8 cellular contexts compared by ENCODE assay signal in the genomic region with DNA sequence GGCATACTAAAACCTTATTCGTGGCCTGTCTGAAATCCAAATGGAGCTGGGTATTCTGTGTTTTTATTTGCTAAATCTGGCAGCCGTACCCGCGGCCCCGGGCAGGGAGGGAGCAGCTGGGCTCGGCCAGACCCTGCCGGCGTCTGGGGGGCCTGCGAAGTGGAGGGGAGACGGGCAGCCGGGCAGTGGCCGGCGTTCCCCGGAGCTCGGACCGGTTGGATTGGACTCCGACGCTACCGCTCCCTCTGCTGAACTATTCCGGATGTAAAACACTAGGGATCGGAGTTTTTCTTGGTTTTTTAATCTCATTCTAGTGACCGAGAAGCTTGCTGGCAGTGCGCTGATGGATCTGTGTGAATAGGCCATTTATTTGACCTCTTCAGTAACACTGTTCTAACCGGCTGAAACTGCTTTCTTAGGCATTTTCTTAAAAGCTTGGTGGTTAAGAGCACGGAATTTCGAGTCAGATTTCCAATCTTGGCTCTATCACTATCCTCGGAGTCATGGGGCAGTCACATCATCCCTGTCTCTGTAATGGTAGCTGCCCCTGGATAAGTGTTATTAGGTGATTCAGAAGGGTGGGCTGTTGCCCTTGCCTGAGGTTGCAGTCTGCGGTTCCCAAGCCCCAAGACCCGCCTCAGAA. TPM values are rescaled to one million over a fixed set of nuclear protein-coding genes. Genes with fewer than 3 reads are reported as not detected.
DNase-seq lines count a peak whose midpoint lies in the region; ATAC-seq and TF ChIP-seq lines count a peak whose summit lies in the region.

No MANE protein-coding gene starts in this region.

- no peaks in the 10 kb centered on the region for H3F3A ChIP-seq in PC-3 (ENCODE audit: low read length, unreplicated experiment)

- DNase-seq in AG20443 (ENCODE audit: low spot score): peak; percentile 72
- peak; percentile 39 for DNase-seq in PC-3
- peak; percentile 67 for DNase-seq in dermis blood vessel endothelial cell
- DNase-seq in lower lobe of right lung: no peak
- peak in 1 of 2 donors; percentile 88 for DNase-seq in upper lobe of left lung
- no peak for DNase-seq in DMS114 treated with DMSO at 0.1 percent for 48 hours (lab: John Stamatoyannopoulos, UW; ENCODE audit: unreplicated experiment)
- no peak for DNase-seq in GM19238 (ENCODE audit: insufficient read length, low spot score)

- BruUV-seq in PC-3 (replicated peaks; lab: Mats Ljungman, UMichigan): TSS peak; percentile 53

- WGBS in upper lobe of left lung, 2 donors: 3 to 4% methylated on average over 28 to 29 of the region's 29 CpGs

- intact Hi-C loops in PC-3 (cut with micrococcal nuclease): loop anchor here (10.0 kb wide), 1 partner anchor 164 kb away; the partner anchor contains the start of gene INPP4A
- intact Hi-C loops in lower lobe of right lung (cut with DNase I): no loop called here

- ATAC-seq in GM21381 (IDR thresholded peaks at IDR 0.05; ENCODE audit: unreplicated experiment) (peak; percentile 11), PC-3 (peak; percentile 43), lower lobe of right lung (peak; percentile 62 to 64), upper lobe of left lung (ENCODE audit: low FRiP score in 2 of 2) (peak; percentile 38 to 71)

- H3K27me3 ChIP-seq in PC-3 (ENCODE audit: low read length) (no peaks in the 10 kb centered on the region), lower lobe of right lung (ENCODE audit: low read depth) (no peaks in the 10 kb centered on the region), upper lobe of left lung (no peaks in the 10 kb centered on the region)

- POLR2A ChIA-PET in PC-3 (lab: Charles Lee; ENCODE audit: unreplicated experiment): interaction anchor here (0.6 kb wide), 4 partner anchors 10 to 1000 kb away, joined by 3 to 32 read pairs (median 3); no protein-coding TSS in a partner anchor

- H4K20me1 ChIP-seq in PC-3 (ENCODE audit: low read length): no peaks in the 10 kb centered on the region

- no peaks in the 10 kb centered on the region for H3K9me3 ChIP-seq in PC-3 (ENCODE audit: low read length)
- no peaks in the 10 kb centered on the region for H3K9me3 ChIP-seq in lower lobe of right lung
- H3K9me3 ChIP-seq in upper lobe of left lung: no peaks in the 10 kb centered on the region

- H3K79me2 ChIP-seq in PC-3 (ENCODE audit: low read length): peaks cover 69% of the 10 kb centered on the region

- H3K4me1 ChIP-seq in PC-3 (ENCODE audit: insufficient read depth, low read length) (peaks cover 34% of the 10 kb centered on the region), lower lobe of right lung (peaks cover 54% of the 10 kb centered on the region), upper lobe of left lung (peaks cover 34 to 54% (median 40%) of the 10 kb centered on the region in 4 donors)

- H3K4me2 ChIP-seq in PC-3 (ENCODE audit: low read length): peak overlapping the region; percentile 93

- TF ChIP-seq EP300 in upper lobe of left lung (IDR thresholded peaks at IDR 0.05): no peak

- peak overlapping the region; percentile 63 for H3K27ac ChIP-seq in PC-3 (ENCODE audit: low read length)
- peak overlapping the region; percentile 99 for H3K27ac ChIP-seq in lower lobe of right lung
- peak overlapping the region; percentile 94 to 99 (median 96) for H3K27ac ChIP-seq in upper lobe of left lung

- H3K36me3 ChIP-seq in PC-3 (ENCODE audit: low read depth, low read length) (peaks cover 15% of the 10 kb centered on the region; the same call in 1 of the 2 replicates), lower lobe of right lung (peaks cover 33% of the 10 kb centered on the region), upper lobe of left lung (peaks cover 6 to 37% (median 18%) of the 10 kb centered on the region in 4 donors)

- TF ChIP-seq POLR2A in upper lobe of left lung (IDR thresholded peaks at IDR 0.05): no peak

- TF ChIP-seq CTCF in PC-3 (conservative IDR thresholded peaks at IDR 0.05; ENCODE audit: low read depth, low read length): no peak
- no peak for TF ChIP-seq CTCF in lower lobe of right lung (IDR thresholded peaks at IDR 0.05)
- no peak for TF ChIP-seq CTCF in upper lobe of left lung (IDR thresholded peaks at IDR 0.05)

- peak overlapping the region; percentile 89 for H2AFZ ChIP-seq in PC-3 (ENCODE audit: low read length)

- no peaks in the 10 kb centered on the region for H3K9me2 ChIP-seq in PC-3 (replicated peaks; ENCODE audit: low read length)

- CTCF ChIA-PET in PC-3 (lab: Charles Lee): no interaction called here

- H3K9ac ChIP-seq in PC-3 (ENCODE audit: low read length): peak overlapping the region; percentile 96

- H3K4me3 ChIP-seq in PC-3 (ENCODE audit: low read length): peak overlapping the region; percentile 80
- peak overlapping the region; percentile 99 for H3K4me3 ChIP-seq in lower lobe of right lung
- H3K4me3 ChIP-seq in upper lobe of left lung: peak overlapping the region; percentile 75 to 89 (median 82)

RNA-seq across cellular contexts. Expression of gene UNC50, which starts 0.7 kb away (rescaled TPM):
- total RNA-seq in PC-3 (2014; rRNA removed) (18.4 and 26.0 TPM in 2 replicates), dermis blood vessel endothelial cell (48.2 and 58.0 TPM in 2 replicates), lower lobe of right lung (53.7 TPM), upper lobe of left lung (10 to 100 TPM; 28.3 to 65.2 (median 44.6) TPM)

RNA-seq across cellular contexts. Expression of gene COA5, which starts 0.8 kb away (rescaled TPM):
- total RNA-seq in PC-3 (2014; rRNA removed) (34.0 and 37.2 TPM in 2 replicates), dermis blood vessel endothelial cell (20.0 and 23.7 TPM in 2 replicates), lower lobe of right lung (31.2 TPM), upper lobe of left lung (10 to 100 TPM; 22.8 to 37.7 (median 27.0) TPM)

Comparison
In these comparisons a context has a peak if more than half of its experiments do, and no peak if none do; other contexts are left out.
1. DNase-seq: peak in AG20443 (single experiment), PC-3 (single experiment) and dermis blood vessel endothelial cell (single experiment); none in lower lobe of right lung (single experiment), DMS114 treated with DMSO at 0.1 percent for 48 hours (single experiment) and GM19238 (single experiment).
2. ATAC-seq: peak in every context shown above with its lines; median percentile 63 in lower lobe of right lung; 54 in upper lobe of left lung; 43 in PC-3; 11 in GM21381.
3. Peak in every context shown above with its lines, with median percentiles within 50 percentile points of each other: H3K27ac ChIP-seq and H3K4me3 ChIP-seq.